8 cellular contexts compared by ENCODE assay signal in genomic region chr1:1678581-1679380, GRCh38. TPM values are rescaled to one million over a fixed set of nuclear protein-coding genes. Genes with fewer than 3 reads are reported as not detected.
DNase-seq lines count a peak whose midpoint lies in the region; ATAC-seq and TF ChIP-seq lines count a peak whose summit lies in the region.

No MANE protein-coding gene starts in this region.

- CTCF ChIA-PET in A673 (lab: Charles Lee) = no interaction called here

- H3K4me1 ChIP-seq in A673 (ENCODE audit: insufficient read depth, low read length, poor library complexity, severe bottlenecking) = peaks cover 6% of the 10 kb centered on the region
- no peaks in the 10 kb centered on the region for H3K4me1 ChIP-seq in foreskin keratinocyte

- intact Hi-C loops in A673 (cut with micrococcal nuclease; ENCODE audit: unreplicated experiment) = no loop called here

- no peaks in the 10 kb centered on the region for H3K9me3 ChIP-seq in A673 (ENCODE audit: low read depth, low read length, poor library complexity, severe bottlenecking)

- H3K36me3 ChIP-seq in A673 (ENCODE audit: insufficient read depth, low read length, poor library complexity, severe bottlenecking) = no peaks in the 10 kb centered on the region

- DNase-seq in A673 (ENCODE audit: low spot score) (no peak), T-helper 2 cell (peak in 3 of 5 experiments; percentile 19 to 63 (median 30)), foreskin keratinocyte (no peak), DMS114 treated with DMSO at 0.1 percent for 48 hours (lab: John Stamatoyannopoulos, UW; ENCODE audit: unreplicated experiment) (no peak), NCI-H2171 (lab: John Stamatoyannopoulos, UW) (no peak)
- DNase-seq in stimulated activated CD4-positive, alpha-beta T cell treated with anti-CD3 and anti-CD28 coated beads, Interleukin-4, amount 100 ng/mL, for 1 hour = peak; percentile 59

- H3K27me3 ChIP-seq in A673 (replicated peaks; ENCODE audit: insufficient read depth, low read depth, low read length, poor library complexity) (no peaks in the 10 kb centered on the region), foreskin keratinocyte (no peaks in the 10 kb centered on the region)

- peak; percentile 4 for TF ChIP-seq POLR2A in GM19193 (IDR thresholded peaks at IDR 0.05; ENCODE audit: extremely low read depth, insufficient read depth, insufficient read length)

- TF ChIP-seq CTCF in A673 (conservative IDR thresholded peaks at IDR 0.05; ENCODE audit: low read depth, low read length) = no peak
- no peak for TF ChIP-seq CTCF in foreskin keratinocyte (conservative IDR thresholded peaks at IDR 0.05)

- H3K27ac ChIP-seq in A673 (ENCODE audit: low read depth, low read length, poor library complexity, severe bottlenecking) = peak overlapping the region; percentile 4
- H3K27ac ChIP-seq in foreskin keratinocyte = no peak overlapping the region

- peak; percentile 42 for ATAC-seq in foreskin keratinocyte
- ATAC-seq in HG03469 (IDR thresholded peaks at IDR 0.05; ENCODE audit: unreplicated experiment) = no peak

- H3K4me3 ChIP-seq in A673 (ENCODE audit: low read depth, low read length, poor library complexity, severe bottlenecking) = no peak overlapping the region

- no TSS peak for BruUV-seq in A673 (replicated peaks; lab: Mats Ljungman, UMichigan)

- POLR2A ChIA-PET in A673 (lab: Charles Lee; ENCODE audit: low non-redundant PET) = no interaction called here

RNA-seq across cellular contexts. Expression of gene SLC35E2B, which starts 13.8 kb away (rescaled TPM):
- total RNA-seq in A673 (2021) (56.3 and 60.5 TPM in 2 replicates), foreskin keratinocyte (15.0 and 20.0 TPM in 2 replicates)
- polyA plus RNA-seq in foreskin keratinocyte = 7.3 and 7.8 TPM in 2 replicates

RNA-seq across cellular contexts. Expression of gene CDK11B, which starts 20.0 kb away (rescaled TPM):
- 38.1 and 39.4 TPM in 2 replicates for total RNA-seq in A673 (2021)
- total RNA-seq in foreskin keratinocyte = 16.6 and 21.3 TPM in 2 replicates
- 27.9 and 30.1 TPM in 2 replicates for polyA plus RNA-seq in foreskin keratinocyte

RNA-seq across cellular contexts. Expression of gene CDK11A, which starts 45.4 kb away (rescaled TPM):
- 56.1 and 58.9 TPM in 2 replicates for total RNA-seq in A673 (2021)
- total RNA-seq in foreskin keratinocyte = 9.8 and 19.5 TPM in 2 replicates
- 13.0 and 25.8 TPM in 2 replicates for polyA plus RNA-seq in foreskin keratinocyte

RNA-seq across cellular contexts. Expression of gene MMP23B, which starts 46.8 kb away (rescaled TPM):
- total RNA-seq in A673 (2021) (0.55 and 0.67 TPM in 2 replicates), foreskin keratinocyte (1.2 TPM in 1 of 2 replicates, not detected in the other)
- 0.86 and 1.3 TPM in 2 replicates for polyA plus RNA-seq in foreskin keratinocyte

Comparison
In these comparisons a context has a peak if more than half of its experiments do, and no peak if none do; other contexts are left out.
1. DNase-seq: peak in T-helper 2 cell (3 of 5) and stimulated activated CD4-positive, alpha-beta T cell treated with anti-CD3 and anti-CD28 coated beads, Interleukin-4, amount 100 ng/mL, for 1 hour (single experiment); none in A673 (single experiment), foreskin keratinocyte (0 of 2), DMS114 treated with DMSO at 0.1 percent for 48 hours (single experiment) and NCI-H2171 (single experiment).